38 cellular contexts compared by ENCODE assay signal in the genomic region with DNA sequence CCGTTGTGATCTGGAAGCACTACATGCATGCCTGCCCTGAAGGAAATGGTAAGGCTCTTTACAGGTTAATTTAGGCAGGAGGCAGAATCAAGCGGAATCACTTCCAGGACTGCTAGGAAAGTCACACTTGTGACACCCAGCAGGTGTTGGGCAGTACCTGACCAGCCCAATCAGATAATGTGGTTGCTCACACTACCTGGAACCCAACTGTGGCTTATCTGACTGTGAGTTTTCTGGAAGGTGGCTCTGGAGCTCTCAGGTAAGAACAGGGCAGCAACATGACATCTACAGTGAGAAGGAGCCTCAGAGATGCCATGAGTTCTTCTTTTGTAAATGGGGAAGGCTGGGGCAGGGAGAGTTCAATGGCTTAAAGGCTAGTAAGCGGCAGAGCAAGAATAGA.
"Had no signal": no experiment of that assay in that cellular context is flagged by ENCODE, and none has a peak within 500 bp of the region (broad histone marks: within the 10 kb centered on the region; RNA-seq: fewer than 3 reads in every experiment).

No MANE protein-coding gene starts in this region.

- H3K27ac ChIP-seq: adrenal gland, ascending aorta, body of pancreas, brain microvascular endothelial cell, breast epithelium, cardiac muscle cell had no signal

- H3K9me3 ChIP-seq: adrenal gland, ascending aorta, body of pancreas, breast epithelium had no signal

- H3K36me3 ChIP-seq: adrenal gland, ascending aorta, brain microvascular endothelial cell, breast epithelium, cardiac muscle cell had no signal

- H3K27me3 Mint-ChIP-seq: activated naive CD4-positive, alpha-beta T cell treated with anti-CD3 and anti-CD28 coated beads, Interleukin-2, amount 10 ng/mL, durations not matched to agents 7 days and 5 days; activated naive CD4-positive, alpha-beta T cell treated with anti-CD3 and anti-CD28 coated beads, Interleukin-2, amount 50 U/mL, for 24 hours; activated naive CD8-positive, alpha-beta T cell; activated naive CD8-positive, alpha-beta T cell treated with anti-CD3 and anti-CD28 coated beads for 36 hours; activated naive CD8-positive, alpha-beta T cell treated with anti-CD3 and anti-CD28 coated beads, Interleukin-2, amount 10 ng/mL, durations not matched to agents 7 days and 5 days; activated naive CD8-positive, alpha-beta T cell treated with anti-CD3 and anti-CD28 coated beads, Interleukin-2, amount 50 U/mL, for 24 hours; activated T-cell treated with anti-CD3 and anti-CD28 coated beads, Interleukin-2, amount 50 U/mL, for 24 hours; activated T-helper 17 cell treated with anti-CD3 and anti-CD28 coated beads, Interleukin-2, amount 50 U/mL, for 72 hours; brain; central memory CD8-positive, alpha-beta T cell had no signal

- H3K4me3 Mint-ChIP-seq: activated naive CD4-positive, alpha-beta T cell treated with anti-CD3 and anti-CD28 coated beads for 36 hours; activated naive CD4-positive, alpha-beta T cell treated with anti-CD3 and anti-CD28 coated beads, Interleukin-2, amount 10 ng/mL, durations not matched to agents 7 days and 5 days; activated naive CD4-positive, alpha-beta T cell treated with anti-CD3 and anti-CD28 coated beads, Interleukin-2, amount 50 U/mL, for 24 hours; activated naive CD8-positive, alpha-beta T cell; activated naive CD8-positive, alpha-beta T cell treated with anti-CD3 and anti-CD28 coated beads for 36 hours; activated naive CD8-positive, alpha-beta T cell treated with anti-CD3 and anti-CD28 coated beads, Interleukin-2, amount 10 ng/mL, durations not matched to agents 7 days and 5 days; activated naive CD8-positive, alpha-beta T cell treated with anti-CD3 and anti-CD28 coated beads, Interleukin-2, amount 50 U/mL, for 24 hours; activated T-cell treated with anti-CD3 and anti-CD28 coated beads, Interleukin-2, amount 50 U/mL, for 24 hours; activated T-cell treated with anti-CD3 and anti-CD28 coated beads, Interleukin-2, amount 50 U/mL, for 4 hours; activated T-cell treated with anti-CD3 and anti-CD28 coated beads, Interleukin-2, amount 50 U/mL, for 72 hours; activated T-helper 1 cell treated with anti-CD3 and anti-CD28 coated beads, Interleukin-12 subunit alpha, Interleukin-12 subunit beta, Interleukin-2, Interleukin-4 antibody, amounts not matched to agents 30 ng/mL and 10 ng/mL and 1 ng/mL, durations not matched to agents 14 hours and 24 hours and 36 hours; activated T-helper 17 cell treated with anti-CD3 and anti-CD28 coated beads, Interleukin-2, amount 50 U/mL, for 72 hours; brain; central memory CD8-positive, alpha-beta T cell had no signal

- H3K4me1 ChIP-seq: adrenal gland, ascending aorta, body of pancreas, breast epithelium had no signal

- H3K9me3 Mint-ChIP-seq: activated naive CD4-positive, alpha-beta T cell treated with anti-CD3 and anti-CD28 coated beads for 36 hours; activated naive CD4-positive, alpha-beta T cell treated with anti-CD3 and anti-CD28 coated beads, Interleukin-2, amount 10 ng/mL, durations not matched to agents 7 days and 5 days; activated naive CD4-positive, alpha-beta T cell treated with anti-CD3 and anti-CD28 coated beads, Interleukin-2, amount 50 U/mL, for 24 hours; activated naive CD4-positive, alpha-beta T cell treated with anti-CD3 and anti-CD28 coated beads, Interleukin-2, amount 50 U/mL, for 72 hours; activated naive CD8-positive, alpha-beta T cell treated with anti-CD3 and anti-CD28 coated beads for 36 hours; activated naive CD8-positive, alpha-beta T cell treated with anti-CD3 and anti-CD28 coated beads, Interleukin-2, amount 10 ng/mL, durations not matched to agents 7 days and 5 days; activated naive CD8-positive, alpha-beta T cell treated with anti-CD3 and anti-CD28 coated beads, Interleukin-2, amount 50 U/mL, for 24 hours; activated T-cell treated with anti-CD3 and anti-CD28 coated beads, Interleukin-2, amount 50 U/mL, for 24 hours; activated T-cell treated with anti-CD3 and anti-CD28 coated beads, Interleukin-2, amount 50 U/mL, for 4 hours; activated T-cell treated with anti-CD3 and anti-CD28 coated beads, Interleukin-2, amount 50 U/mL, for 72 hours; activated T-helper 1 cell treated with anti-CD3 and anti-CD28 coated beads, Interleukin-12 subunit alpha, Interleukin-12 subunit beta, Interleukin-2, Interleukin-4 antibody, amounts not matched to agents 30 ng/mL and 10 ng/mL and 1 ng/mL, durations not matched to agents 14 hours and 24 hours and 36 hours; activated T-helper 17 cell treated with anti-CD3 and anti-CD28 coated beads, Interleukin-2, amount 50 U/mL, for 72 hours; activated T-helper 2 cell treated with anti-CD3 and anti-CD28 coated beads, Interferon-gamma antibody, Interleukin-2, Interleukin-4, amounts not matched to agents 10 μg/mL and 5 μg/mL and 100 μg/mL, durations not matched to agents 14 hours and 24 hours and 36 hours; central memory CD8-positive, alpha-beta T cell had no signal

- DNase-seq: activated effector memory CD4-positive, alpha-beta T cell treated with anti-CD3 and anti-CD28 coated beads, Interleukin-2, amount 50 U/mL, for 16 hours; activated effector memory CD4-positive, alpha-beta T cell treated with Interleukin-2 at 50 U/mL for 16 hours; activated gamma-delta T cell; activated gamma-delta T cell treated with Interleukin-2 at 50 U/mL for 16 hours; activated naive CD4-positive, alpha-beta T cell; activated naive CD4-positive, alpha-beta T cell treated with anti-CD3 and anti-CD28 coated beads for 36 hours; activated naive CD4-positive, alpha-beta T cell treated with anti-CD3 and anti-CD28 coated beads, Interleukin-2, amount 10 ng/mL, durations not matched to agents 7 days and 5 days; activated naive CD4-positive, alpha-beta T cell treated with anti-CD3 and anti-CD28 coated beads, Interleukin-2, amount 50 U/mL, for 16 hours; activated naive CD4-positive, alpha-beta T cell treated with Interleukin-2 at 50 U/mL for 16 hours; activated naive CD8-positive, alpha-beta T cell treated with anti-CD3 and anti-CD28 coated beads for 36 hours; activated naive CD8-positive, alpha-beta T cell treated with anti-CD3 and anti-CD28 coated beads, Interleukin-2, amount 10 ng/mL, durations not matched to agents 7 days and 5 days; activated naive CD8-positive, alpha-beta T cell treated with anti-CD3 and anti-CD28 coated beads, Interleukin-2, amount 50 U/mL, for 24 hours; activated T-cell treated with anti-CD3 and anti-CD28 coated beads, Interleukin-2, amount 50 U/mL, for 1 hour; activated T-cell treated with anti-CD3 and anti-CD28 coated beads, Interleukin-2, amount 50 U/mL, for 24 hours; activated T-cell treated with anti-CD3 and anti-CD28 coated beads, Interleukin-2, amount 50 U/mL, for 4 hours; activated T-cell treated with anti-CD3 and anti-CD28 coated beads, Interleukin-2, amount 50 U/mL, for 48 hours; activated T-cell treated with anti-CD3 and anti-CD28 coated beads, Interleukin-2, amount 50 U/mL, for 72 hours; adrenal gland; amniotic stem cell; amygdala; anterior cingulate cortex; aorta; body of pancreas; brain microvascular endothelial cell; caudate nucleus; central memory CD4-positive, alpha-beta T cell; cerebellar nuclear complex had no signal

- H3K27me3 ChIP-seq: adrenal gland, ascending aorta, body of pancreas, brain microvascular endothelial cell, breast epithelium, cardiac muscle cell had no signal

- H3K4me1 Mint-ChIP-seq: activated naive CD4-positive, alpha-beta T cell treated with anti-CD3 and anti-CD28 coated beads, Interleukin-2, amount 10 ng/mL, durations not matched to agents 7 days and 5 days; activated naive CD4-positive, alpha-beta T cell treated with anti-CD3 and anti-CD28 coated beads, Interleukin-2, amount 50 U/mL, for 24 hours; activated naive CD8-positive, alpha-beta T cell treated with anti-CD3 and anti-CD28 coated beads for 36 hours; activated naive CD8-positive, alpha-beta T cell treated with anti-CD3 and anti-CD28 coated beads, Interleukin-2, amount 10 ng/mL, durations not matched to agents 7 days and 5 days; activated naive CD8-positive, alpha-beta T cell treated with anti-CD3 and anti-CD28 coated beads, Interleukin-2, amount 50 U/mL, for 24 hours; activated T-helper 17 cell treated with anti-CD3 and anti-CD28 coated beads, Interleukin-2, amount 50 U/mL, for 72 hours had no signal

- H3K4me3 ChIP-seq: adrenal gland, ascending aorta, body of pancreas, breast epithelium, cardiac muscle cell had no signal

- H3K27ac Mint-ChIP-seq: activated naive CD4-positive, alpha-beta T cell treated with anti-CD3 and anti-CD28 coated beads for 36 hours; activated naive CD4-positive, alpha-beta T cell treated with anti-CD3 and anti-CD28 coated beads, Interleukin-2, amount 10 ng/mL, durations not matched to agents 7 days and 5 days; activated naive CD4-positive, alpha-beta T cell treated with anti-CD3 and anti-CD28 coated beads, Interleukin-2, amount 50 U/mL, for 24 hours; activated naive CD4-positive, alpha-beta T cell treated with anti-CD3 and anti-CD28 coated beads, Interleukin-2, amount 50 U/mL, for 72 hours; activated naive CD8-positive, alpha-beta T cell; activated naive CD8-positive, alpha-beta T cell treated with anti-CD3 and anti-CD28 coated beads for 36 hours; activated naive CD8-positive, alpha-beta T cell treated with anti-CD3 and anti-CD28 coated beads, Interleukin-2, amount 10 ng/mL, durations not matched to agents 7 days and 5 days; activated naive CD8-positive, alpha-beta T cell treated with anti-CD3 and anti-CD28 coated beads, Interleukin-2, amount 50 U/mL, for 24 hours; activated T-cell treated with anti-CD3 and anti-CD28 coated beads, Interleukin-2, amount 50 U/mL, for 24 hours; activated T-cell treated with anti-CD3 and anti-CD28 coated beads, Interleukin-2, amount 50 U/mL, for 72 hours; activated T-helper 1 cell treated with anti-CD3 and anti-CD28 coated beads, Interleukin-12 subunit alpha, Interleukin-12 subunit beta, Interleukin-2, Interleukin-4 antibody, amounts not matched to agents 30 ng/mL and 10 ng/mL and 1 ng/mL, durations not matched to agents 14 hours and 24 hours and 36 hours; activated T-helper 17 cell treated with anti-CD3 and anti-CD28 coated beads, Interleukin-2, amount 50 U/mL, for 72 hours; activated T-helper 2 cell treated with anti-CD3 and anti-CD28 coated beads, Interferon-gamma antibody, Interleukin-2, Interleukin-4, amounts not matched to agents 10 μg/mL and 5 μg/mL and 100 μg/mL, durations not matched to agents 14 hours and 24 hours and 36 hours had no signal

- H3K36me3 Mint-ChIP-seq: activated naive CD4-positive, alpha-beta T cell treated with anti-CD3 and anti-CD28 coated beads, Interleukin-2, amount 10 ng/mL, durations not matched to agents 7 days and 5 days; brain had no signal
